In the genomic region with DNA sequence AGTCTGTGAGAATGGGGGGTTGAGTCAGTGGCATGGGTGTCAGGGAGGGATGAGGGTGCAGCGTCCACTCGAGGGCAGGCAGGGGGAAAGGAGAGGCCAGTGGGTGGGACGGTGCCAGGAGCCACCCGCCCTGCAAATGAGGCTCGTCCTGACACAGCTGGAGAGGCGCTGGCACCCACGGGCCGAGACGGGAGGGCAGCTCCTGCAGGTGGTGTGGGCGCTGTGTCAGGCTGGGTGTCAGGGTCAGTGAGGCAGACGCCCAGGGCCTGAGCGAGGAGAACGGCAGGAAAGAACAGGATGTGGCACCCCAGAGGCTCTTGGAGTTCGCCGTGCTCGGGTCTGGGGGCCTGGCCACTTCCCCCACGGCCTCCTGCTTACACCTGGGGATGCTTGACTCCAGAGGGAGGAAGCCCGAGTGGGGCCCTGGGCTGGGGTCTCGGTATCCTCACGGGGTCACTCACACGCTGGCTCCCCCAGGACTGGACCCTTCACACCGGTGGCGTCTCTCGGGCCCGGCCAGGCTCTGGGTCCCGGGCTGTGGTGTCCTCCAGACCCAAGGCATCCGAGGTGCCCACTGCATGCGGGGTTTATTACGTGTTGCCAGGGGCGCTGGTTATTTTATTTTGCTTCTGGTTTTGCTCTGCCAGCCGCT, we compare ENCODE assay signal across 20 cellular contexts.
A peak's percentile ranks its signal among the peaks of the same experiment; 100 is the strongest.
DNase-seq lines count a peak whose midpoint lies in the region; ATAC-seq and TF ChIP-seq lines count a peak whose summit lies in the region.
"Had no signal": no experiment of that assay in that cellular context is flagged by ENCODE, and none has a peak within 500 bp of the region (broad histone marks: within the 10 kb centered on the region; RNA-seq: fewer than 3 reads in every experiment).

No MANE protein-coding gene starts in this region.

- no peaks in the 10 kb centered on the region for H3K9me3 Mint-ChIP-seq in dendritic cell treated with granulocyte-macrophage colony-stimulating factor and Interleukin-4, amounts not matched to agents 40 ng/mL and 50 ng/mL, for 4 days
- H3K9me3 Mint-ChIP-seq: CD4-positive, CD25-positive, alpha-beta regulatory T cell had no signal

- intact Hi-C loops in cardiac septum (cut with DNase I) (no loop called here), left ventricle myocardium superior (cut with micrococcal nuclease) (no loop called here)
- intact Hi-C loops in dendritic cell treated with granulocyte-macrophage colony-stimulating factor and Interleukin-4, amounts not matched to agents 40 ng/mL and 50 ng/mL, for 4 days (cut with micrococcal nuclease) = no loop called here

- peaks cover 20% of the 10 kb centered on the region for H3K27me3 Mint-ChIP-seq in dendritic cell treated with granulocyte-macrophage colony-stimulating factor and Interleukin-4, amounts not matched to agents 40 ng/mL and 50 ng/mL, for 4 days
- H3K27me3 Mint-ChIP-seq: B cell; CD4-positive, CD25-positive, alpha-beta regulatory T cell had no signal

- ATAC-seq in left ventricle myocardium superior = no peak
- peak; percentile 38 for ATAC-seq in omental fat pad (ENCODE audit: low FRiP score)
- ATAC-seq in GM21381 (IDR thresholded peaks at IDR 0.05; ENCODE audit: unreplicated experiment) = no peak
- ATAC-seq in HG02938 (IDR thresholded peaks at IDR 0.05; ENCODE audit: unreplicated experiment) = no peak

- H3K36me3 Mint-ChIP-seq in dendritic cell treated with granulocyte-macrophage colony-stimulating factor and Interleukin-4, amounts not matched to agents 40 ng/mL and 50 ng/mL, for 4 days (ENCODE audit: low read depth) = no peaks in the 10 kb centered on the region
- H3K36me3 Mint-ChIP-seq: CD4-positive, CD25-positive, alpha-beta regulatory T cell had no signal

- peak overlapping the region; percentile 57 for H3K27ac Mint-ChIP-seq in dendritic cell treated with granulocyte-macrophage colony-stimulating factor and Interleukin-4, amounts not matched to agents 40 ng/mL and 50 ng/mL, for 4 days
- H3K27ac Mint-ChIP-seq: B cell; CD4-positive, CD25-positive, alpha-beta regulatory T cell had no signal

- H3K4me3 Mint-ChIP-seq in dendritic cell treated with granulocyte-macrophage colony-stimulating factor and Interleukin-4, amounts not matched to agents 40 ng/mL and 50 ng/mL, for 4 days = no peak overlapping the region
- H3K4me3 Mint-ChIP-seq: B cell; CD4-positive, CD25-positive, alpha-beta regulatory T cell had no signal

- no peaks in the 10 kb centered on the region for H3K4me1 Mint-ChIP-seq in dendritic cell treated with granulocyte-macrophage colony-stimulating factor and Interleukin-4, amounts not matched to agents 40 ng/mL and 50 ng/mL, for 4 days (ENCODE audit: low read depth)
- H3K4me1 Mint-ChIP-seq: B cell; CD4-positive, CD25-positive, alpha-beta regulatory T cell had no signal

- no peak for TF ChIP-seq CTCF in omental fat pad (IDR thresholded peaks at IDR 0.05)

- DNase-seq in cardiac septum (ENCODE audit: low spot score) = peak; percentile 69
- no peak for DNase-seq in left ventricle myocardium superior
- no peak for DNase-seq in omental fat pad (ENCODE audit: low spot score)
- DNase-seq in ureter (ENCODE audit: low spot score) = peak; percentile 34
- DNase-seq in AG20443 (ENCODE audit: low spot score) = no peak
- DNase-seq: CD4-positive, CD25-positive, alpha-beta regulatory T cell; DMS 273 treated with DMSO at 0.1 percent for 48 hours; DMS79 treated with DMSO at 0.1 percent for 48 hours; Karpas-422; MV-4-11; NCI-H1105 treated with DMSO at 0.1 percent for 48 hours; NCI-H1694; NCI-H2081 treated with DMSO at 0.1 percent for 48 hours; NCI-H446; NCI-H526; SHP77 had no signal

Comparison
In these comparisons a context has a peak if more than half of its experiments do, and no peak if none do; other contexts are left out.
1. DNase-seq: peak in cardiac septum (single experiment) and ureter (single experiment); none in left ventricle myocardium superior (single experiment), omental fat pad (single experiment) and AG20443 (single experiment).